ENCODE assay signal across 10 cellular contexts in the genomic region with DNA sequence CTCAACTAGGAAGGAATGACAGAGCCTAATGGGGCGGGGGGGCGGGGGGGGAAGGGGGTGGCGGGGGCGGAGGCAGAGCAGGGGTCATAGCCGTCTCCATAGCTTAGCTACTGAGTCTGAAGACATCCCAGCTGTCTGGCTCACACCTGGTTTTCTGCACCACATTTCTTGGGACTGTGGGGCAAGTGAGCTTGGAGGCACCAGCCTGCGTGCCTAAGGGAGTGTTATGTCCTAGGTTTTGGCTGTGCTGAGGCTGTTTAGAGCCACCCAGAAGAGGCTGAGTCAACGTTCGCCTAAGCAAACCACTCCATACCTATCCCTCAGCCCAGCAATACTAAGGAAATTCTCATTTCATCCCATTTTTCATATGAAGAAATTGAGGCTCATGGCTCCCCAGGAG. TPM values are rescaled to one million over a fixed set of nuclear protein-coding genes. Genes with fewer than 3 reads are reported as not detected.
DNase-seq lines count a peak whose midpoint lies in the region; ATAC-seq, FAIRE-seq and TF ChIP-seq lines count a peak whose summit lies in the region.
"Had no signal": no experiment of that assay in that cellular context is flagged by ENCODE, and none has a peak within 500 bp of the region (broad histone marks: within the 10 kb centered on the region; RNA-seq: fewer than 3 reads in every experiment).

No MANE protein-coding gene starts in this region.

- no peaks in the 10 kb centered on the region for H3K9me3 ChIP-seq in psoas muscle

- H3K4me1 ChIP-seq in psoas muscle = peaks cover 8% of the 10 kb centered on the region

- H3K9me3 Mint-ChIP-seq in activated CD8-positive, alpha-beta T cell treated with anti-CD3 and anti-CD28 coated beads for 36 hours = no peaks in the 10 kb centered on the region
- peaks cover 6% of the 10 kb centered on the region for H3K9me3 Mint-ChIP-seq in glutamatergic neuron (ENCODE audit: unreplicated experiment)

- H3K27ac ChIP-seq in psoas muscle = no peak overlapping the region

- WGBS in psoas muscle, 3 donors = 50 to 53% (median 53%) methylated on average over 5 to 8 of the region's 8 CpGs

- H3K27me3 ChIP-seq in psoas muscle (ENCODE audit: insufficient read depth in 3 of 3, low read length in 2 of 3) = peaks cover 0 to 13% (median 0%) of the 10 kb centered on the region in 3 donors

- peak overlapping the region; percentile 72 for H3K4me3 Mint-ChIP-seq in activated CD8-positive, alpha-beta T cell treated with anti-CD3 and anti-CD28 coated beads for 36 hours
- H3K4me3 Mint-ChIP-seq in glutamatergic neuron (ENCODE audit: unreplicated experiment) = peak overlapping the region; percentile 96

- intact Hi-C loops in activated CD8-positive, alpha-beta T cell treated with anti-CD3 and anti-CD28 coated beads for 36 hours (cut with micrococcal nuclease) = no loop called here
- intact Hi-C loops in psoas muscle (cut with DNase I) = no loop called here

- POLR2A ChIA-PET in activated CD8-positive, alpha-beta T cell treated with anti-CD3 and anti-CD28 coated beads for 36 hours (lab: Charles Lee) = no interaction called here

- H3K27me3 Mint-ChIP-seq in activated CD8-positive, alpha-beta T cell treated with anti-CD3 and anti-CD28 coated beads for 36 hours = peaks cover 66% of the 10 kb centered on the region
- H3K27me3 Mint-ChIP-seq in glutamatergic neuron (ENCODE audit: unreplicated experiment) = peaks cover 20% of the 10 kb centered on the region

- no peak for TF ChIP-seq CTCF in activated CD8-positive, alpha-beta T cell treated with anti-CD3 and anti-CD28 coated beads for 36 hours (IDR thresholded peaks at IDR 0.05)
- no peak for TF ChIP-seq CTCF in glutamatergic neuron (IDR thresholded peaks at IDR 0.05; ENCODE audit: partially characterized antibody, unreplicated experiment)
- TF ChIP-seq CTCF in psoas muscle (IDR thresholded peaks at IDR 0.05) = no peak

- no peak for ATAC-seq in activated CD8-positive, alpha-beta T cell treated with anti-CD3 and anti-CD28 coated beads for 36 hours
- ATAC-seq in psoas muscle (no peak), HG03439 (IDR thresholded peaks at IDR 0.05; ENCODE audit: unreplicated experiment) (no peak), GM21515 (IDR thresholded peaks at IDR 0.05; ENCODE audit: unreplicated experiment) (no peak)

- H3K36me3 ChIP-seq in psoas muscle (ENCODE audit: insufficient read depth in 1 of 2, low read depth in 1 of 2) = no peaks in the 10 kb centered on the region

- no peaks in the 10 kb centered on the region for H3K36me3 Mint-ChIP-seq in activated CD8-positive, alpha-beta T cell treated with anti-CD3 and anti-CD28 coated beads for 36 hours (ENCODE audit: low read depth)
- H3K36me3 Mint-ChIP-seq in glutamatergic neuron (ENCODE audit: unreplicated experiment) = peaks cover 3% of the 10 kb centered on the region

- H3K4me3 ChIP-seq in psoas muscle = peak overlapping the region; percentile 92

- H3K4me1 Mint-ChIP-seq in activated CD8-positive, alpha-beta T cell treated with anti-CD3 and anti-CD28 coated beads for 36 hours (ENCODE audit: low read depth) = peaks cover 17% of the 10 kb centered on the region
- peaks cover 17% of the 10 kb centered on the region for H3K4me1 Mint-ChIP-seq in glutamatergic neuron (ENCODE audit: low read depth, unreplicated experiment)

- no peak overlapping the region for H3K27ac Mint-ChIP-seq in activated CD8-positive, alpha-beta T cell treated with anti-CD3 and anti-CD28 coated beads for 36 hours
- no peak overlapping the region for H3K27ac Mint-ChIP-seq in glutamatergic neuron (ENCODE audit: unreplicated experiment)

- CTCF ChIA-PET in activated CD8-positive, alpha-beta T cell treated with anti-CD3 and anti-CD28 coated beads for 36 hours (lab: Charles Lee) = interaction anchor here (0.6 to 1.4 kb wide), 2 partner anchors 64 to 377 kb away, joined by 3 to 6 read pairs; no protein-coding TSS in a partner anchor

- DNase-seq in ELR (ENCODE audit: low read depth) (peak; percentile 13), glutamatergic neuron (no peak), psoas muscle (no peak), GOT3 (lab: John Stamatoyannopoulos, UW) (no peak), HTR-8/SVneo (ENCODE audit: insufficient read length, low spot score) (no peak)
- DNase-seq in activated CD8-positive, alpha-beta T cell treated with anti-CD3 and anti-CD28 coated beads for 36 hours = no peak

- no peak for FAIRE-seq in HTR-8/SVneo (lab: Jason Lieb, UNC)
- FAIRE-seq: G401.6 had no signal

RNA-seq across cellular contexts. Expression of gene IL17RD, which starts 1.4 kb away (rescaled TPM):
- not detected for total RNA-seq in activated CD8-positive, alpha-beta T cell treated with anti-CD3 and anti-CD28 coated beads for 36 hours
- total RNA-seq in glutamatergic neuron (ENCODE audit: unreplicated experiment) = 31.1 TPM
- 1 to 10 TPM in 2 of 4 donors, under 1 TPM in 2; 0.86 to 1.8 (median 1.3) TPM for total RNA-seq in psoas muscle
- polyA plus RNA-seq in psoas muscle = under 1 TPM; 0.19 to 0.34 (median 0.33) TPM

RNA-seq across cellular contexts. Expression of gene HESX1, which starts 36.0 kb away (rescaled TPM):
- under 1 TPM; 0.43 to 0.54 TPM for total RNA-seq in activated CD8-positive, alpha-beta T cell treated with anti-CD3 and anti-CD28 coated beads for 36 hours
- total RNA-seq in glutamatergic neuron (ENCODE audit: unreplicated experiment) (not detected), psoas muscle (under 1 TPM in 3 of 4 donors, not detected in 1; 0.30 to 0.46 (median 0.34) TPM)
- polyA plus RNA-seq in psoas muscle = under 1 TPM; 0.18 to 0.39 (median 0.25) TPM
- total RNA-seq: mesenteric fat pad had no signal

Comparison
In these comparisons a context has a peak if more than half of its experiments do, and no peak if none do; other contexts are left out.
1. RNA of gene IL17RD, which starts 1.4 kb away (total RNA-seq): 31.1 TPM in glutamatergic neuron (single experiment); 0.86 to 1.8 TPM in psoas muscle and not detected in activated CD8-positive, alpha-beta T cell treated with anti-CD3 and anti-CD28 coated beads for 36 hours; every median in the first group is over 10 times any median in the second.